Comparison of ENCODE assay signal across 23 cellular contexts in the genomic region with DNA sequence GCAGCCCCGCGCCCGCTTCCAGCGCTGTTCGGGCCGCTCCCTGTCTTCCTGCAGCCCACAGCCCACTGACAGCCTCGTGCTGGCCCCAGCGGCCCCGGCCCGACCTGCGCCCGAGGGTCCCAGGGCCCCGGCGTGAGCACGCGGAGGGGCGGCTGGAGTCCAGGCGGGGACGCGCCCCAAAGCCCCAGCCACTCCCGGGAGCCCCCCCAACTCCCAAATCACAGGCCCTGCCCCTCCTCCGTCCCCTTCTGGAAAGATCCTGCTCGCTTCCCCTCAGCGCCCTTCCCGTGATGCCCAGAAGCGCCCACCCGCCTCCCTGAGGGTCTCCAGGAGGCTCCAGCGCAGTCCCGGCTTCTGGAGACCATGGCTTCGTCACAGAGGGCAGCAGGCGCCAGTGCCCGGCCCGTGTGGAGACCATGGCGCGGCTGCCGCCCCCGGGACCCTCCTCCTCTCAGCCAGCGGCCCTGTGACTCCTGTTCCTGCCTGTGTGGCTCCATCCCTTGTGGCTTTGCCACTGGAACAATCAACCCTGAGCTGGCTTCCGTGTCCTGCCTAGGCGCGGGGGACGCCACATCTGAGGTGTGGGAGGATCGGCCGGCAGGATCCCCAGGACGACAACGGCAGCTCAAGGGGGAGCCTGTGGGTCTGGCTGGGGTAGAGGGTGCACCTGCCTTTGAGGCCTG. TPM values are rescaled to one million over a fixed set of nuclear protein-coding genes. Genes with fewer than 3 reads are reported as not detected.
"Had no signal": no experiment of that assay in that cellular context is flagged by ENCODE, and none has a peak within 500 bp of the region (broad histone marks: within the 10 kb centered on the region; RNA-seq: fewer than 3 reads in every experiment).

No MANE protein-coding gene starts in this region.

- H3K27ac ChIP-seq: brain microvascular endothelial cell, cardiac muscle cell, VCaP had no signal

- H3K36me3 ChIP-seq: brain microvascular endothelial cell, cardiac muscle cell had no signal

- H3K4me3 ChIP-seq: cardiac muscle cell had no signal

- FAIRE-seq: RCC 7860 had no signal

- ATAC-seq: activated CD8-positive, alpha-beta T cell treated with anti-CD3 and anti-CD28 coated beads for 36 hours; activated T-cell treated with anti-CD3 and anti-CD28 coated beads, Interleukin-2, amount 50 U/mL, for 72 hours; PC-3 had no signal

- DNase-seq: activated CD4-positive, CD25-positive, alpha-beta regulatory T cell; activated CD8-positive, alpha-beta memory T cell treated with anti-CD3 and anti-CD28 coated beads, Interleukin-2, amount 50 U/mL, for 4 hours; activated CD8-positive, alpha-beta T cell treated with anti-CD3 and anti-CD28 coated beads for 36 hours; activated gamma-delta T cell treated with Interleukin-2 at 50 U/mL for 16 hours; activated naive CD4-positive, alpha-beta T cell treated with anti-CD3 and anti-CD28 coated beads, Interleukin-2, amount 10 ng/mL, durations not matched to agents 7 days and 5 days; activated naive CD8-positive, alpha-beta T cell treated with anti-CD3 and anti-CD28 coated beads for 36 hours; activated T-cell treated with anti-CD3 and anti-CD28 coated beads, Interleukin-2, amount 50 U/mL, for 72 hours; brain microvascular endothelial cell; Karpas-422; MM.1S; NCI-H1105; NCI-H1694 treated with DMSO at 0.1 percent for 48 hours; NCI-H2029 treated with DMSO at 0.1 percent for 48 hours; NCI-H345; NCI-H69; NK-92 treated with Interleukin-12 subunit alpha and Interleukin-12 subunit beta, amount 100 ng/mL, for 24 hours; PC-3; SIG-M5 had no signal

RNA-seq across cellular contexts. Expression of gene UTS2R, which starts 3.9 kb away (rescaled TPM):
- total RNA-seq: activated CD8-positive, alpha-beta T cell treated with anti-CD3 and anti-CD28 coated beads for 36 hours; activated naive CD8-positive, alpha-beta T cell treated with anti-CD3 and anti-CD28 coated beads for 36 hours; activated T-helper 2 cell treated with anti-CD3 and anti-CD28 coated beads, Interferon-gamma antibody, Interleukin-2, Interleukin-4, amounts not matched to agents 10 μg/mL and 5 μg/mL and 100 μg/mL, durations not matched to agents 14 hours and 24 hours and 36 hours; PC-3 had no signal

RNA-seq across cellular contexts. Expression of gene TEX19, which starts 16.5 kb away (rescaled TPM):
- total RNA-seq: activated CD8-positive, alpha-beta T cell treated with anti-CD3 and anti-CD28 coated beads for 36 hours; activated T-helper 2 cell treated with anti-CD3 and anti-CD28 coated beads, Interferon-gamma antibody, Interleukin-2, Interleukin-4, amounts not matched to agents 10 μg/mL and 5 μg/mL and 100 μg/mL, durations not matched to agents 14 hours and 24 hours and 36 hours had no signal
- polyA plus RNA-seq: adipose tissue, cardiac muscle cell had no signal

RNA-seq across cellular contexts. Expression of gene SECTM1, which starts 41.9 kb away (rescaled TPM):
- total RNA-seq: cardiac muscle cell had no signal
- polyA plus RNA-seq: cardiac muscle cell had no signal
